ENCODE assay signal across 7 cellular contexts in genomic region chr11:77147668-77148321, GRCh38. TPM values are rescaled to one million over a fixed set of nuclear protein-coding genes. Genes with fewer than 3 reads are reported as not detected.
DNase-seq lines count a peak whose midpoint lies in the region; ATAC-seq and TF ChIP-seq lines count a peak whose summit lies in the region.

No MANE protein-coding gene starts in this region.

- H3K9ac ChIP-seq in MM.1S (ENCODE audit: low read length) = no peak overlapping the region

- H3K36me3 Mint-ChIP-seq in IgD-negative memory B cell = no peaks in the 10 kb centered on the region

- H3K79me2 ChIP-seq in MM.1S (ENCODE audit: low read length) = no peaks in the 10 kb centered on the region

- no peaks in the 10 kb centered on the region for H3K36me3 ChIP-seq in sigmoid colon
- no peaks in the 10 kb centered on the region for H3K36me3 ChIP-seq in MM.1S (replicated peaks; ENCODE audit: insufficient read depth, low read length)

- H3K27me3 ChIP-seq in sigmoid colon (peaks cover 0 to 18% (median 0%) of the 10 kb centered on the region in 3 donors), MM.1S (replicated peaks; ENCODE audit: insufficient read depth, low read length) (no peaks in the 10 kb centered on the region)

- no peaks in the 10 kb centered on the region for H3K9me3 ChIP-seq in sigmoid colon
- no peaks in the 10 kb centered on the region for H3K9me3 ChIP-seq in MM.1S (replicated peaks; ENCODE audit: insufficient read depth, low read length)

- TF ChIP-seq CTCF in epithelial cell of esophagus (IDR thresholded peaks at IDR 0.05; ENCODE audit: insufficient read depth, low read depth, low read length, missing control alignments) (no peak), sigmoid colon (IDR thresholded peaks at IDR 0.05) (no peak), MM.1S (IDR thresholded peaks at IDR 0.05; ENCODE audit: low read length) (no peak)

- no peak overlapping the region for H3K4me2 ChIP-seq in MM.1S (ENCODE audit: low read depth, low read length)

- TF ChIP-seq POLR2A in sigmoid colon (IDR thresholded peaks at IDR 0.05) = no peak

- H3K9me2 ChIP-seq in MM.1S (replicated peaks; ENCODE audit: insufficient read depth, low read length) = no peaks in the 10 kb centered on the region

- H2AFZ ChIP-seq in MM.1S (ENCODE audit: low read length) = no peak overlapping the region

- H3K27ac ChIP-seq in sigmoid colon (no peak overlapping the region), MM.1S (ENCODE audit: low read length) (no peak overlapping the region)

- H3K9me3 Mint-ChIP-seq in IgD-negative memory B cell = no peaks in the 10 kb centered on the region

- no peaks in the 10 kb centered on the region for H3F3A ChIP-seq in MM.1S (ENCODE audit: insufficient read depth, low read length)

- intact Hi-C loops in sigmoid colon (cut with DNase I) = no loop called here

- no peak overlapping the region for H3K27ac Mint-ChIP-seq in IgD-negative memory B cell

- peaks cover 20% of the 10 kb centered on the region for H3K27me3 Mint-ChIP-seq in IgD-negative memory B cell

- H4K20me1 ChIP-seq in MM.1S (ENCODE audit: insufficient read depth, low read length) = no peaks in the 10 kb centered on the region

- H3K4me3 ChIP-seq in epithelial cell of esophagus (ENCODE audit: low read length) (peak overlapping the region; percentile 22), sigmoid colon (peak overlapping the region in 3 of 4 donors; percentile 5 to 17 (median 11)), MM.1S (ENCODE audit: low read length) (no peak overlapping the region)

- peak in 3 of 5 experiments; percentile 19 to 63 (median 51) for DNase-seq in T-helper 2 cell
- DNase-seq in epithelial cell of esophagus (ENCODE audit: low read depth) = peak; percentile 29
- DNase-seq in sigmoid colon = no peak
- DNase-seq in NCI-H510A treated with DMSO at 0.1 percent for 48 hours (lab: John Stamatoyannopoulos, UW) = no peak
- no peak for DNase-seq in MM.1S

- H3K4me1 Mint-ChIP-seq in IgD-negative memory B cell = peaks cover 4 to 7% (median 5%) of the 10 kb centered on the region in 3 donors

- TF ChIP-seq EP300 in sigmoid colon (IDR thresholded peaks at IDR 0.05) = no peak

- no peak for ATAC-seq in GM21423 (IDR thresholded peaks at IDR 0.05; ENCODE audit: unreplicated experiment)

- peak overlapping the region in 3 of 4 donors; percentile 61 to 85 (median 71) for H3K4me3 Mint-ChIP-seq in IgD-negative memory B cell

- H3K4me1 ChIP-seq in sigmoid colon = peaks cover 0 to 6% (median 2%) of the 10 kb centered on the region in 4 donors
- no peaks in the 10 kb centered on the region for H3K4me1 ChIP-seq in MM.1S (ENCODE audit: low read length)

- 7 to 21% methylated on average over 47 of the region's 47 CpGs for WGBS in sigmoid colon, 2 donors

RNA-seq across cellular contexts. Expression of gene MYO7A, which starts 19.7 kb away (rescaled TPM):
- polyA plus RNA-seq in IgD-negative memory B cell (not detected), sigmoid colon (1 to 10 TPM; 1.8 to 3.6 (median 2.1) TPM)
- 10 to 100 TPM in 2 of 4 donors, 1 to 10 TPM in 2; 7.7 to 12.8 (median 9.7) TPM for total RNA-seq in sigmoid colon

RNA-seq across cellular contexts. Expression of gene OMP, which starts 45.2 kb away (rescaled TPM):
- polyA plus RNA-seq in IgD-negative memory B cell (not detected), sigmoid colon (1 to 10 TPM in 1 of 3 donors, not detected in 2; 4.5 TPM)
- 1 to 10 TPM in 1 of 4 donors, not detected in 3; 1.4 TPM for total RNA-seq in sigmoid colon

Comparison
In these comparisons a context has a peak if more than half of its experiments do, and no peak if none do; other contexts are left out.
1. DNase-seq: peak in T-helper 2 cell (3 of 5) and epithelial cell of esophagus (single experiment); none in sigmoid colon (single experiment), NCI-H510A treated with DMSO at 0.1 percent for 48 hours (single experiment) and MM.1S (single experiment).